ENCODE assay signal across 31 cellular contexts in genomic region chr22:45023431-45023830, GRCh38. TPM values are rescaled to one million over a fixed set of nuclear protein-coding genes. Genes with fewer than 3 reads are reported as not detected.
"Had no signal": no experiment of that assay in that cellular context is flagged by ENCODE, and none has a peak within 500 bp of the region (broad histone marks: within the 10 kb centered on the region; RNA-seq: fewer than 3 reads in every experiment).

No MANE protein-coding gene starts in this region.

- H3K4me3 Mint-ChIP-seq: effector memory CD8-positive, alpha-beta T cell; mesothelial cell of epicardium; naive B cell; natural killer cell treated with Interleukin-12 subunit alpha and Interleukin-12 subunit beta and Interleukin-15 and Interleukin-18, amount 100 ng/mL, for 72 hours; neural crest cell; type B pancreatic cell had no signal

- DNase-seq: cortex of kidney; effector memory CD8-positive, alpha-beta T cell; erythroblast; esophagus squamous epithelium; foreskin melanocyte; glutamatergic neuron; heart right ventricle; hippocampal formation; left cardiac atrium; left lung; mesenchymal stem cell; mucosa of descending colon; naive B cell; stimulated activated CD4-positive, alpha-beta T cell treated with anti-CD3 and anti-CD28 coated beads, Interleukin-12 subunit alpha, Interleukin-12 subunit beta, amount 100 ng/mL, for 4 hours; stimulated activated CD4-positive, alpha-beta T cell treated with anti-CD3 and anti-CD28 coated beads, Interleukin-1b, Interleukin-23, amount 100 ng/mL, for 48 hours; stimulated activated CD4-positive, alpha-beta T cell treated with anti-CD3 and anti-CD28 coated beads, Interleukin-4, amount 100 ng/mL, for 1 hour; stimulated activated CD8-positive, alpha-beta memory T cell treated with anti-CD3 and anti-CD28 coated beads, Interleukin-4, amount 100 ng/mL, for 48 hours; stimulated activated naive CD4-positive, alpha-beta T cell treated with Interleukin-2 at 50 U/mL for 16 hours; substantia nigra; testis; tibial artery had no signal

- H3K27ac Mint-ChIP-seq: effector memory CD8-positive, alpha-beta T cell; mesothelial cell of epicardium; naive B cell; natural killer cell treated with Interleukin-12 subunit alpha and Interleukin-12 subunit beta and Interleukin-15 and Interleukin-18, amount 100 ng/mL, for 72 hours; progenitor cell of endocrine pancreas; type B pancreatic cell had no signal

- H3K79me2 ChIP-seq: parathyroid adenoma had no signal

- H3K4me3 ChIP-seq: esophagus squamous epithelium, heart right ventricle, left lung, mucosa of descending colon, smooth muscle cell, testis, tibial artery had no signal

- H3K36me3 ChIP-seq: esophagus squamous epithelium, heart right ventricle, left lung, neutrophil, tibial artery had no signal

- H3K9me3 ChIP-seq: esophagus squamous epithelium, heart right ventricle, left lung, mucosa of descending colon, neutrophil, testis, tibial artery had no signal

- H2AFZ ChIP-seq: parathyroid adenoma had no signal

- H3K9ac ChIP-seq: parathyroid adenoma had no signal

- H3K27ac ChIP-seq: esophagus squamous epithelium, heart right ventricle, left lung, neutrophil, parathyroid adenoma, testis, tibial artery had no signal

- H3K4me1 Mint-ChIP-seq: mesothelial cell of epicardium, neural crest cell had no signal

- ATAC-seq: effector memory CD8-positive, alpha-beta T cell; heart right ventricle; left cardiac atrium; left lung; mucosa of descending colon; natural killer cell treated with Interleukin-12 subunit alpha and Interleukin-12 subunit beta and Interleukin-15 and Interleukin-18, amount 100 ng/mL, for 72 hours; sciatic nerve had no signal

- H3K9me3 Mint-ChIP-seq: effector memory CD8-positive, alpha-beta T cell; mesothelial cell of epicardium; natural killer cell treated with Interleukin-12 subunit alpha and Interleukin-12 subunit beta and Interleukin-15 and Interleukin-18, amount 100 ng/mL, for 72 hours; neural crest cell; type B pancreatic cell had no signal

- H3K36me3 Mint-ChIP-seq: mesothelial cell of epicardium; naive B cell; natural killer cell treated with Interleukin-12 subunit alpha and Interleukin-12 subunit beta and Interleukin-15 and Interleukin-18, amount 100 ng/mL, for 72 hours; type B pancreatic cell had no signal

- H3K4me1 ChIP-seq: esophagus squamous epithelium, heart right ventricle, left lung, parathyroid adenoma, testis, tibial artery had no signal

- H3K27me3 ChIP-seq: testis had no signal

- H3K4me2 ChIP-seq: smooth muscle cell had no signal

RNA-seq across cellular contexts. Expression of gene PHF21B, which starts 13.6 kb away (rescaled TPM):
- total RNA-seq: lung microvascular endothelial cell had no signal
